8 cellular contexts compared by ENCODE assay signal in the genomic region with DNA sequence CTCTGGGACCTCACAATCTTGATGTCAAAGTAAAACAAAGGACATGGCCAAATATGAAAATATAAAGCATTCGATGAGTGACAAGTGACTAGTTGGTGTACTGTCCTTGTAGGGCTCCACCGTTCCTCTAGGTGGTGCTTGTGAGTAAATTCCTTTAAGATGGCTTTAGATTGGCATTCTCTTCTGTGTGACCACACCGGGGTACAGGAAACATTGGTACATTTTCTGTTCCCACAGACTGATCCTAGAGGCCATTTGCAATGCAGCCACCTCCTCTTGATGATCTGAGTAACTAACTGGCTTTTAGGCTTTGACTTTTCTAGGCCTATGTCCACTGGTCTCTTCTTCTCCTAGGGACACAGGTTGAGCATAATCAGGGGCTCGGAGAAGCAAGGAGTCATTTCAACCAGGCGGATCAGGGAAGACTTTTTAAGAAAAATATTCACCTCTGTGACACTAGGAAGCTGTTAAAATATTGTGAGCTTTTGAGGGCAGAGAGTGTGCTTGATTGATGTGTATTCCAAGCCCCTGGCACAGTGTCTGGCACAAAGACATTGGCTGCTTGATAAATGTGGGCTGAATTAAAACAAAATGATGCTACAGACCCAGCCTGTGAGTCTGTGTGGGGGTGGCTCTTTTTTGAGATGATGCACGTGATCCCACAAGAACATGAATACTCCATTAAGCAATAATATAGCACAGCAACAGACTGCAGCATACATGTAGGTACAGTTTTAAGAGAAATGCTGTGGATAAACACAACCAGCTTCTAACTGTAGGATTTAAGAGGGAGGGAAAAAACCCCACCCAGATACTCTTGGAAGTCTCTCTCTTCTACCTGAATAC. TPM values are rescaled to one million over a fixed set of nuclear protein-coding genes. Genes with fewer than 3 reads are reported as not detected.
DNase-seq lines count a peak whose midpoint lies in the region; ATAC-seq lines count a peak whose summit lies in the region.

No MANE protein-coding gene starts in this region.

- ATAC-seq in HG02759 (IDR thresholded peaks at IDR 0.05; ENCODE audit: unreplicated experiment), result peak; percentile 64
- ATAC-seq in GM21360 (IDR thresholded peaks at IDR 0.05; ENCODE audit: unreplicated experiment), result no peak

- DNase-seq in activated effector memory CD4-positive, alpha-beta T cell treated with anti-CD3 and anti-CD28 coated beads, Interleukin-2, amount 50 U/mL, for 16 hours, result peak; percentile 72
- no peak for DNase-seq in activated effector memory CD4-positive, alpha-beta T cell treated with Interleukin-2 at 50 U/mL for 16 hours
- DNase-seq in NCI-H82 treated with DMSO at 0.1 percent for 48 hours (lab: John Stamatoyannopoulos, UW; ENCODE audit: unreplicated experiment) (peak; percentile 71), glomerular visceral epithelial cell (ENCODE audit: extremely low spot score) (peak; percentile 60), renal cortical epithelial cell (ENCODE audit: low read depth) (peak; percentile 62)
- peak; percentile 51 to 59 for DNase-seq in activated T-cell treated with anti-CD3 and anti-CD28 coated beads, Interleukin-2, amount 50 U/mL, for 48 hours

RNA-seq across cellular contexts. Expression of a gene that starts 21.0 kb away (rescaled TPM):
- total RNA-seq in renal cortical epithelial cell, result 14.8 and 27.7 TPM in 2 replicates

RNA-seq across cellular contexts. Expression of a gene that starts 52.3 kb away (rescaled TPM):
- 8.2 and 23.7 TPM in 2 replicates for total RNA-seq in renal cortical epithelial cell
